In the genomic region with DNA sequence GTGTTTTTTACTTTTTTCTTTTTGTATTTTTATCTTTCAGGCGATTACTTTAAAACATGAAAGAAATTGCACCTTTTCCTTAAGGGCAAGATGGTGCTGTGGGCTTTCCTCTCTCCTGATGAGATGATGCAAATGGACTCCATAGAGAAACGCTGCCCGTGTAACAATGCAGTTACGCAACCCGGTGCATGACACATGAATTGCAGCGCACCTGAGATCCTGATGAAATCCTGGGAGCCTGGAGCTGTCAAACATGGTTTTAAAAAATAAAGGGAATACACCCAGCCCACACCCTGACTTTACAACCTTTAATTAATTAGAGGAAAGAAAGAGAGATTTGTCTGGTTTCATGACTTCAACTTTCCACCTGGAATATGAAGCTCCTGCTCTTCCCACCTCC, we compare ENCODE assay signal across 13 cellular contexts.
DNase-seq lines count a peak whose midpoint lies in the region; ATAC-seq and TF ChIP-seq lines count a peak whose summit lies in the region.
"Had no signal": no experiment of that assay in that cellular context is flagged by ENCODE, and none has a peak within 500 bp of the region (broad histone marks: within the 10 kb centered on the region; RNA-seq: fewer than 3 reads in every experiment).

No MANE protein-coding gene starts in this region.

- H3K27ac ChIP-seq in esophagus muscularis mucosa (replicated peaks in 1 of 4) (no peak overlapping the region), psoas muscle (no peak overlapping the region)
- H3K27ac ChIP-seq: ascending aorta had no signal

- H3K9me3 ChIP-seq in esophagus muscularis mucosa: no peaks in the 10 kb centered on the region
- H3K9me3 ChIP-seq in psoas muscle: no peaks in the 10 kb centered on the region
- H3K9me3 ChIP-seq: ascending aorta had no signal

- peaks cover under 1 to 8% (median 5%) of the 10 kb centered on the region in 4 donors for H3K4me1 ChIP-seq in esophagus muscularis mucosa
- H3K4me1 ChIP-seq in psoas muscle: no peaks in the 10 kb centered on the region
- H3K4me1 ChIP-seq: ascending aorta had no signal

- H3K27me3 ChIP-seq in esophagus muscularis mucosa (no peaks in the 10 kb centered on the region), psoas muscle (ENCODE audit: insufficient read depth in 3 of 3, low read length in 2 of 3) (no peaks in the 10 kb centered on the region)
- H3K27me3 ChIP-seq: ascending aorta had no signal

- TF ChIP-seq CTCF in esophagus muscularis mucosa (IDR thresholded peaks at IDR 0.05) (no peak), psoas muscle (IDR thresholded peaks at IDR 0.05) (no peak)

- TF ChIP-seq POLR2A in esophagus muscularis mucosa (IDR thresholded peaks at IDR 0.05; ENCODE audit: low read depth): no peak

- H3K4me3 ChIP-seq in esophagus muscularis mucosa: no peak overlapping the region
- H3K4me3 ChIP-seq in psoas muscle: no peak overlapping the region
- H3K4me3 ChIP-seq: ascending aorta, skin epidermis had no signal

- DNase-seq in HuH-7 (ENCODE audit: low spot score) (peak; percentile 75), NCI-H69 (lab: John Stamatoyannopoulos, UW) (peak; percentile 18), esophagus muscularis mucosa (ENCODE audit: extremely low spot score) (peak; percentile 86), psoas muscle (no peak), activated gamma-delta T cell (lab: John Stamatoyannopoulos, UW) (no peak)
- DNase-seq: activated CD4-positive, alpha-beta T cell treated with anti-CD3 and anti-CD28 coated beads for 1 hour; activated T-cell treated with anti-CD3 and anti-CD28 coated beads, Interleukin-2, amount 50 U/mL, for 24 hours; CD8-positive, alpha-beta T cell; NCI-H187 had no signal

- TF ChIP-seq EP300 in esophagus muscularis mucosa (IDR thresholded peaks at IDR 0.05): no peak

- intact Hi-C loops in esophagus muscularis mucosa (cut with DNase I) (no loop called here), psoas muscle (cut with DNase I) (no loop called here)

- ATAC-seq in psoas muscle: peak in 3 of 4 donors; percentile 55 to 72 (median 70)
- ATAC-seq in GM21423 (IDR thresholded peaks at IDR 0.05; ENCODE audit: unreplicated experiment): no peak
- ATAC-seq in GM19035 (IDR thresholded peaks at IDR 0.05; ENCODE audit: unreplicated experiment): no peak
- ATAC-seq: CD8-positive, alpha-beta T cell had no signal

- WGBS in esophagus muscularis mucosa: 83% methylated on average over 6 of the region's 6 CpGs
- 72 to 87% (median 80%) methylated on average over 6 of the region's 6 CpGs for WGBS in psoas muscle, 3 donors

- H3K36me3 ChIP-seq in esophagus muscularis mucosa: no peaks in the 10 kb centered on the region
- H3K36me3 ChIP-seq in psoas muscle (ENCODE audit: insufficient read depth in 1 of 2, low read depth in 1 of 2): no peaks in the 10 kb centered on the region
- H3K36me3 ChIP-seq: ascending aorta had no signal

Comparison
In these comparisons a context has a peak if more than half of its experiments do, and no peak if none do; other contexts are left out.
1. DNase-seq: peak in HuH-7 (single experiment), NCI-H69 (single experiment) and esophagus muscularis mucosa (single experiment); none in psoas muscle (0 of 2) and activated gamma-delta T cell (single experiment).
2. ATAC-seq: peak in psoas muscle (3 of 4); none in GM21423 (single experiment) and GM19035 (single experiment).